In genomic region chr16:89843409-89844350, GRCh38 we compare ENCODE assay signal across 17 cellular contexts. TPM values are rescaled to one million over a fixed set of nuclear protein-coding genes. Genes with fewer than 3 reads are reported as not detected.
DNase-seq lines count a peak whose midpoint lies in the region; ATAC-seq and TF ChIP-seq lines count a peak whose summit lies in the region.
"Had no signal": no experiment of that assay in that cellular context is flagged by ENCODE, and none has a peak within 500 bp of the region (broad histone marks: within the 10 kb centered on the region; RNA-seq: fewer than 3 reads in every experiment).

No MANE protein-coding gene starts in this region.

- no peaks in the 10 kb centered on the region for H3K36me3 Mint-ChIP-seq in immature natural killer cell
- H3K36me3 Mint-ChIP-seq in T-helper 2 cell treated with Interferon-gamma antibody and Interleukin-4, amounts not matched to agents 5 μg/mL and 100 μg/mL, for 36 hours (ENCODE audit: low read depth) = no peaks in the 10 kb centered on the region
- H3K36me3 Mint-ChIP-seq: CD14-positive monocyte had no signal

- H3K14ac ChIP-seq in trophoblast cell (ENCODE audit: low read length) = no peak overlapping the region

- no peak overlapping the region for H3K4me2 ChIP-seq in trophoblast cell (ENCODE audit: low read length)

- H3K9me3 ChIP-seq in trophoblast cell (ENCODE audit: insufficient read depth, low read depth, low read length) = peaks cover 2% of the 10 kb centered on the region
- H3K9me3 ChIP-seq: SJCRH30 had no signal

- H3K18ac ChIP-seq in trophoblast cell (ENCODE audit: low read length) = no peak overlapping the region

- no peaks in the 10 kb centered on the region for H3K9me3 Mint-ChIP-seq in immature natural killer cell
- H3K9me3 Mint-ChIP-seq in T-helper 2 cell treated with Interferon-gamma antibody and Interleukin-4, amounts not matched to agents 5 μg/mL and 100 μg/mL, for 36 hours = no peaks in the 10 kb centered on the region
- H3K9me3 Mint-ChIP-seq: CD14-positive monocyte had no signal

- WGBS in trophoblast cell (ENCODE audit: extremely low coverage, insufficient coverage, insufficient read length) = no CpG with 5 or more reads among the region's 20 CpGs

- H3K4me1 ChIP-seq in trophoblast cell (ENCODE audit: control insufficient read depth in 1 of 2, insufficient read depth in 2 of 2, low read length in 2 of 2) = peaks cover 12 to 13% of the 10 kb centered on the region in 2 experiments

- H2BK12ac ChIP-seq in trophoblast cell (ENCODE audit: low read length) = no peak overlapping the region

- peak; percentile 66 for DNase-seq in NAMALWA (ENCODE audit: low spot score)
- no peak for DNase-seq in immature natural killer cell
- no peak for DNase-seq in trophoblast cell
- DNase-seq in T-helper 2 cell treated with Interferon-gamma antibody and Interleukin-4, amounts not matched to agents 5 μg/mL and 100 μg/mL, for 36 hours (ENCODE audit: low spot score) = no peak
- no peak for DNase-seq in GDM1 (lab: John Stamatoyannopoulos, UW)
- DNase-seq: DND-41, NCI-H1048, NCI-H1436, NCI-H1930, NCI-H345, NCI-H524 treated with DMSO at 0.1 percent for 48 hours had no signal

- no peak overlapping the region for H2BK5ac ChIP-seq in trophoblast cell (ENCODE audit: low read depth, low read length, poor library complexity)

- H3K27me3 Mint-ChIP-seq in immature natural killer cell (ENCODE audit: low read depth in 3 of 3) = peaks cover 8 to 23% (median 20%) of the 10 kb centered on the region in 3 donors
- H3K27me3 Mint-ChIP-seq in T-helper 2 cell treated with Interferon-gamma antibody and Interleukin-4, amounts not matched to agents 5 μg/mL and 100 μg/mL, for 36 hours (ENCODE audit: low read depth) = no peaks in the 10 kb centered on the region

- H3K36me3 ChIP-seq in trophoblast cell (ENCODE audit: control insufficient read depth in 1 of 2, insufficient read depth in 2 of 2, low read length in 2 of 2) = peaks cover 8 to 9% of the 10 kb centered on the region in 2 experiments
- H3K36me3 ChIP-seq: SJCRH30 had no signal

- no peak overlapping the region for H3K23ac ChIP-seq in trophoblast cell (ENCODE audit: low read length)

- no peak for ATAC-seq in GM18520 (IDR thresholded peaks at IDR 0.05; ENCODE audit: unreplicated experiment)
- ATAC-seq in HG03175 (IDR thresholded peaks at IDR 0.05; ENCODE audit: unreplicated experiment) = no peak
- ATAC-seq: GM12878 had no signal

- no peaks in the 10 kb centered on the region for H3K27me3 ChIP-seq in trophoblast cell (ENCODE audit: insufficient read depth, low read length)
- H3K27me3 ChIP-seq: SJCRH30 had no signal

- no peak overlapping the region for H2AFZ ChIP-seq in trophoblast cell (ENCODE audit: insufficient read depth, low read length, poor library complexity)

- no peak overlapping the region for H2BK120ac ChIP-seq in trophoblast cell (ENCODE audit: insufficient read depth, low read length, poor library complexity)

- no peak overlapping the region for H2AK5ac ChIP-seq in trophoblast cell (ENCODE audit: low read length)

- H3K79me1 ChIP-seq in trophoblast cell (ENCODE audit: low read length) = peaks cover 3% of the 10 kb centered on the region

- H3K4me3 ChIP-seq in trophoblast cell (ENCODE audit: low read depth, low read length) = no peak overlapping the region
- H3K4me3 ChIP-seq: GM12878, SJCRH30 had no signal

- peak overlapping the region in 1 of 5 donors; percentile 10 for H3K4me3 Mint-ChIP-seq in immature natural killer cell
- H3K4me3 Mint-ChIP-seq in T-helper 2 cell treated with Interferon-gamma antibody and Interleukin-4, amounts not matched to agents 5 μg/mL and 100 μg/mL, for 36 hours = no peak overlapping the region
- H3K4me3 Mint-ChIP-seq: CD14-positive monocyte had no signal

- H3K27ac ChIP-seq in C4-2B (peak overlapping the region; percentile 34), trophoblast cell (ENCODE audit: low read depth, low read length) (peak overlapping the region; percentile 37)
- H3K27ac ChIP-seq: SJCRH30 had no signal

- TF ChIP-seq CTCF in C4-2B (conservative IDR thresholded peaks at IDR 0.05) = no peak

- peaks cover 2% of the 10 kb centered on the region for H3K79me2 ChIP-seq in trophoblast cell (ENCODE audit: control insufficient read depth, insufficient read depth, low read length, poor library complexity)

- peaks cover 38 to 54% of the 10 kb centered on the region in 2 donors for H3K4me1 Mint-ChIP-seq in immature natural killer cell
- H3K4me1 Mint-ChIP-seq in T-helper 2 cell treated with Interferon-gamma antibody and Interleukin-4, amounts not matched to agents 5 μg/mL and 100 μg/mL, for 36 hours (ENCODE audit: low read depth) = peaks cover 9% of the 10 kb centered on the region

- H3K9ac ChIP-seq in trophoblast cell (ENCODE audit: low read length) = no peak overlapping the region

- H4K91ac ChIP-seq in trophoblast cell (ENCODE audit: low read depth, low read length) = no peak overlapping the region

- no peak overlapping the region for H3K4ac ChIP-seq in trophoblast cell (ENCODE audit: low read depth, low read length)

- no peak overlapping the region for H4K8ac ChIP-seq in trophoblast cell (ENCODE audit: low read depth, low read length)

- no peak overlapping the region for H4K12ac ChIP-seq in trophoblast cell (ENCODE audit: low read depth, low read length)

- H3K27ac Mint-ChIP-seq in immature natural killer cell = peak overlapping the region in 4 of 6 donors; percentile 57 to 96 (median 83)
- H3K27ac Mint-ChIP-seq in T-helper 2 cell treated with Interferon-gamma antibody and Interleukin-4, amounts not matched to agents 5 μg/mL and 100 μg/mL, for 36 hours = no peak overlapping the region
- H3K27ac Mint-ChIP-seq: CD14-positive monocyte had no signal

RNA-seq across cellular contexts. Expression of gene SPIRE2, which starts 15.4 kb away (rescaled TPM):
- polyA plus RNA-seq in immature natural killer cell = 1 to 10 TPM; 1.0 to 1.3 (median 1.3) TPM
- polyA plus RNA-seq in trophoblast cell (2013) = 41.1 and 43.3 TPM in 2 replicates

RNA-seq across cellular contexts. Expression of gene FANCA, which starts 27.2 kb away (rescaled TPM):
- 10 to 100 TPM in 2 of 3 donors, 1 to 10 TPM in 1; 8.7 to 21.6 (median 10.9) TPM for polyA plus RNA-seq in immature natural killer cell
- 31.2 TPM in 2 replicates for polyA plus RNA-seq in trophoblast cell (2013)

RNA-seq across cellular contexts. Expression of gene TCF25, which starts 29.7 kb away (rescaled TPM):
- polyA plus RNA-seq in immature natural killer cell = 100 to 1,000 TPM in 2 of 3 donors, 10 to 100 TPM in 1; 98.1 to 249 (median 131) TPM
- polyA plus RNA-seq in trophoblast cell (2013) = 163 and 166 TPM in 2 replicates
